Comparison of ENCODE assay signal across 23 cellular contexts in genomic region chr9:21348430-21348829, GRCh38. TPM values are rescaled to one million over a fixed set of nuclear protein-coding genes. Genes with fewer than 3 reads are reported as not detected.
A peak's percentile ranks its signal among the peaks of the same experiment; 100 is the strongest.
DNase-seq lines count a peak whose midpoint lies in the region; ATAC-seq, FAIRE-seq and TF ChIP-seq lines count a peak whose summit lies in the region.
"Had no signal": no experiment of that assay in that cellular context is flagged by ENCODE, and none has a peak within 500 bp of the region (broad histone marks: within the 10 kb centered on the region; RNA-seq: fewer than 3 reads in every experiment).

No MANE protein-coding gene starts in this region.

- no peaks in the 10 kb centered on the region for H3K9me1 ChIP-seq in keratinocyte (ENCODE audit: control insufficient read depth, extremely low read depth, insufficient read depth, low read length)

- no peak overlapping the region for H3K9ac ChIP-seq in keratinocyte (ENCODE audit: control insufficient read depth, extremely low read depth, insufficient read depth, low read length)
- H3K9ac ChIP-seq: BLaER1 had no signal

- H3K27ac Mint-ChIP-seq in activated CD8-positive, alpha-beta T cell treated with anti-CD3 and anti-CD28 coated beads for 36 hours, result no peak overlapping the region
- H3K27ac Mint-ChIP-seq: CD4-positive, alpha-beta T cell; CD8-positive, alpha-beta T cell had no signal

- POLR2A ChIA-PET in activated CD8-positive, alpha-beta T cell treated with anti-CD3 and anti-CD28 coated beads for 36 hours (lab: Charles Lee), result no interaction called here

- intact Hi-C loops in activated CD8-positive, alpha-beta T cell treated with anti-CD3 and anti-CD28 coated beads for 36 hours (cut with micrococcal nuclease), result no loop called here

- no peak overlapping the region for H2AFZ ChIP-seq in keratinocyte (ENCODE audit: control insufficient read depth, low read length)

- dilution Hi-C loops in keratinocyte (cut with MboI; ENCODE audit: extremely low pct_ligation_motif_present, low sequenced_read_pairs), result no loop called here

- H3K27me3 ChIP-seq in keratinocyte (ENCODE audit: control insufficient read depth, extremely low read depth, insufficient read depth, low read length), result peaks cover 11% of the 10 kb centered on the region
- H3K27me3 ChIP-seq: BE2C, BLaER1 had no signal

- peak; percentile 67 for FAIRE-seq in keratinocyte (lab: Jason Lieb, UNC)
- FAIRE-seq: A204.1, D721Med, G401.6, GM12892, GM18507 had no signal

- peak; percentile 75 for ATAC-seq in HG02981 (IDR thresholded peaks at IDR 0.05; ENCODE audit: unreplicated experiment)
- no peak for ATAC-seq in activated CD8-positive, alpha-beta T cell treated with anti-CD3 and anti-CD28 coated beads for 36 hours
- ATAC-seq: CD8-positive, alpha-beta T cell had no signal

- TF ChIP-seq CTCF in keratinocyte (optimal IDR thresholded peaks at IDR 0.05 in 1 of 3, IDR thresholded peaks at IDR 0.05 in 1 of 3, conservative IDR thresholded peaks at IDR 0.05 in 1 of 3; ENCODE audit: extremely low read depth in 1 of 3, insufficient read depth in 2 of 3, low read length in 3 of 3), result no peak
- no peak for TF ChIP-seq CTCF in activated CD8-positive, alpha-beta T cell treated with anti-CD3 and anti-CD28 coated beads for 36 hours (IDR thresholded peaks at IDR 0.05)

- no peaks in the 10 kb centered on the region for H3K4me1 ChIP-seq in keratinocyte (ENCODE audit: control insufficient read depth, extremely low read depth, insufficient read depth, low read length)
- H3K4me1 ChIP-seq: BE2C, Caco-2 had no signal

- H3K27me3 Mint-ChIP-seq in activated CD8-positive, alpha-beta T cell treated with anti-CD3 and anti-CD28 coated beads for 36 hours, result peaks cover 31% of the 10 kb centered on the region

- CTCF ChIA-PET in activated CD8-positive, alpha-beta T cell treated with anti-CD3 and anti-CD28 coated beads for 36 hours (lab: Charles Lee), result no interaction called here

- no peak overlapping the region for H3K27ac ChIP-seq in keratinocyte (ENCODE audit: control insufficient read depth, insufficient read depth, low read length)
- H3K27ac ChIP-seq: BLaER1, C4-2B had no signal

- no peaks in the 10 kb centered on the region for H3K9me3 Mint-ChIP-seq in activated CD8-positive, alpha-beta T cell treated with anti-CD3 and anti-CD28 coated beads for 36 hours
- H3K9me3 Mint-ChIP-seq: CD8-positive, alpha-beta T cell had no signal

- no peaks in the 10 kb centered on the region for H3K36me3 Mint-ChIP-seq in activated CD8-positive, alpha-beta T cell treated with anti-CD3 and anti-CD28 coated beads for 36 hours (ENCODE audit: low read depth)
- H3K36me3 Mint-ChIP-seq: CD8-positive, alpha-beta T cell had no signal

- no peaks in the 10 kb centered on the region for H3K36me3 ChIP-seq in keratinocyte (ENCODE audit: control insufficient read depth in 2 of 2, extremely low read depth in 1 of 2, insufficient read depth in 2 of 2, low read length in 2 of 2)
- H3K36me3 ChIP-seq: BE2C, BLaER1 had no signal

- H3K79me2 ChIP-seq in keratinocyte (ENCODE audit: control insufficient read depth, insufficient read depth, low read length), result no peaks in the 10 kb centered on the region

- no peaks in the 10 kb centered on the region for H4K20me1 ChIP-seq in keratinocyte (ENCODE audit: control insufficient read depth, extremely low read depth, insufficient read depth, low read length)
- H4K20me1 ChIP-seq: BLaER1 had no signal

- H3K4me1 Mint-ChIP-seq in activated CD8-positive, alpha-beta T cell treated with anti-CD3 and anti-CD28 coated beads for 36 hours (ENCODE audit: low read depth), result no peaks in the 10 kb centered on the region

- no peak overlapping the region for H3K4me2 ChIP-seq in keratinocyte (ENCODE audit: control insufficient read depth, extremely low read depth, insufficient read depth, low read depth, low read length)
- H3K4me2 ChIP-seq: BLaER1 had no signal

- H3K9me3 ChIP-seq in keratinocyte (ENCODE audit: control insufficient read depth, low read depth, low read length), result no peaks in the 10 kb centered on the region
- H3K9me3 ChIP-seq: BE2C, Caco-2 had no signal

- H3K4me3 ChIP-seq in keratinocyte (ENCODE audit: control insufficient read depth in 2 of 3, extremely low read depth in 1 of 3, insufficient read depth in 2 of 3, low read depth in 1 of 3, low read length in 3 of 3), result no peak overlapping the region
- H3K4me3 ChIP-seq: BLaER1 had no signal

- H3K4me3 Mint-ChIP-seq in activated CD8-positive, alpha-beta T cell treated with anti-CD3 and anti-CD28 coated beads for 36 hours, result no peak overlapping the region
- H3K4me3 Mint-ChIP-seq: CD4-positive, alpha-beta T cell; CD8-positive, alpha-beta T cell had no signal

- DNase-seq in keratinocyte (ENCODE audit: low read depth, low spot score) (no peak), C1 segment of cervical spinal cord (lab: John Stamatoyannopoulos, UW) (no peak)
- no peak for DNase-seq in activated CD8-positive, alpha-beta T cell treated with anti-CD3 and anti-CD28 coated beads for 36 hours
- DNase-seq in activated CD4-positive, CD25-positive, alpha-beta regulatory T cell (lab: John Stamatoyannopoulos, UW), result no peak
- DNase-seq: 8988T; ACHN; BE2C; Caco-2; Calu3; CD4-positive, alpha-beta T cell; CD8-positive, alpha-beta T cell; DMS79 treated with DMSO at 0.1 percent for 48 hours; GF-D8 had no signal

RNA-seq across cellular contexts. Expression of gene IFNA6, which starts 2.3 kb away (rescaled TPM):
- not detected in 3 replicates for polyA plus RNA-seq in keratinocyte
- not detected for polyA plus RNA-seq in keratinocyte (2011; ENCODE audit: low read depth)
- polyA plus RNA-seq in keratinocyte (2011; cell fraction: cytosol; rRNA removed), result not detected in 2 replicates
- not detected in 2 replicates for polyA plus RNA-seq in keratinocyte (2011; cell fraction: nucleus; rRNA removed)
- polyA plus RNA-seq in keratinocyte (2012; ENCODE audit: low replicate concordance), result not detected in 2 replicates
- polyA minus RNA-seq in keratinocyte, result not detected in 3 replicates
- polyA minus RNA-seq in keratinocyte (2011; cell fraction: cytosol; rRNA and poly(A)+ RNA removed), result not detected
- polyA minus RNA-seq in keratinocyte (2011; cell fraction: nucleus; rRNA and poly(A)+ RNA removed), result not detected in 2 replicates
- not detected for total RNA-seq in activated CD8-positive, alpha-beta T cell treated with anti-CD3 and anti-CD28 coated beads for 36 hours
- total RNA-seq: A673; Caco-2; Calu3; CD4-positive, alpha-beta T cell; CD8-positive, alpha-beta T cell had no signal
- polyA plus RNA-seq: AG04450 had no signal

RNA-seq across cellular contexts. Expression of gene KLHL9, which starts 13.2 kb away (rescaled TPM):
- polyA plus RNA-seq in keratinocyte, result 13.5 to 18.7 TPM (median 16.8 TPM) in 3 replicates
- 3.7 TPM for polyA plus RNA-seq in keratinocyte (2011; ENCODE audit: low read depth)
- polyA plus RNA-seq in keratinocyte (2011; cell fraction: cytosol; rRNA removed), result 6.7 and 13.9 TPM in 2 replicates
- polyA plus RNA-seq in keratinocyte (2011; cell fraction: nucleus; rRNA removed), result 17.1 and 20.9 TPM in 2 replicates
- polyA plus RNA-seq in keratinocyte (2012; ENCODE audit: low replicate concordance), result 8.3 and 13.6 TPM in 2 replicates
- 6.3 to 28.8 TPM (median 22.0 TPM) in 3 replicates for polyA minus RNA-seq in keratinocyte
- polyA minus RNA-seq in keratinocyte (2011; cell fraction: cytosol; rRNA and poly(A)+ RNA removed), result 14.0 TPM
- polyA minus RNA-seq in keratinocyte (2011; cell fraction: nucleus; rRNA and poly(A)+ RNA removed), result 21.1 and 39.9 TPM in 2 replicates
- total RNA-seq in activated CD8-positive, alpha-beta T cell treated with anti-CD3 and anti-CD28 coated beads for 36 hours, result 10 to 100 TPM; 15.6 to 15.8 TPM

RNA-seq across cellular contexts. Expression of gene IFNA13, which starts 19.4 kb away (rescaled TPM):
- not detected in 3 replicates for polyA plus RNA-seq in keratinocyte
- polyA plus RNA-seq in keratinocyte (2011; ENCODE audit: low read depth), result not detected
- polyA plus RNA-seq in keratinocyte (2011; cell fraction: cytosol; rRNA removed), result not detected in 2 replicates
- not detected in 2 replicates for polyA plus RNA-seq in keratinocyte (2011; cell fraction: nucleus; rRNA removed)
- polyA plus RNA-seq in keratinocyte (2012; ENCODE audit: low replicate concordance), result not detected in 2 replicates
- polyA minus RNA-seq in keratinocyte, result not detected in 3 replicates
- not detected for polyA minus RNA-seq in keratinocyte (2011; cell fraction: cytosol; rRNA and poly(A)+ RNA removed)
- polyA minus RNA-seq in keratinocyte (2011; cell fraction: nucleus; rRNA and poly(A)+ RNA removed), result not detected in 2 replicates
- total RNA-seq in activated CD8-positive, alpha-beta T cell treated with anti-CD3 and anti-CD28 coated beads for 36 hours, result not detected
- total RNA-seq: A673; Caco-2; Calu3; CD4-positive, alpha-beta T cell; CD8-positive, alpha-beta T cell had no signal
- polyA plus RNA-seq: AG04450 had no signal

RNA-seq across cellular contexts. Expression of gene IFNA2, which starts 36.8 kb away (rescaled TPM):
- polyA plus RNA-seq in keratinocyte, result not detected in 3 replicates
- not detected for polyA plus RNA-seq in keratinocyte (2011; ENCODE audit: low read depth)
- polyA plus RNA-seq in keratinocyte (2011; cell fraction: cytosol; rRNA removed), result not detected in 2 replicates
- polyA plus RNA-seq in keratinocyte (2011; cell fraction: nucleus; rRNA removed), result not detected in 2 replicates
- polyA plus RNA-seq in keratinocyte (2012; ENCODE audit: low replicate concordance), result not detected in 2 replicates
- polyA minus RNA-seq in keratinocyte, result not detected in 3 replicates
- not detected for polyA minus RNA-seq in keratinocyte (2011; cell fraction: cytosol; rRNA and poly(A)+ RNA removed)
- polyA minus RNA-seq in keratinocyte (2011; cell fraction: nucleus; rRNA and poly(A)+ RNA removed), result not detected in 2 replicates
- not detected for total RNA-seq in activated CD8-positive, alpha-beta T cell treated with anti-CD3 and anti-CD28 coated beads for 36 hours
- total RNA-seq: A673; Caco-2; Calu3; CD4-positive, alpha-beta T cell; CD8-positive, alpha-beta T cell had no signal
- polyA plus RNA-seq: AG04450 had no signal

RNA-seq across cellular contexts. Expression of gene IFNA5, which starts 43.3 kb away (rescaled TPM):
- not detected in 3 replicates for polyA plus RNA-seq in keratinocyte
- not detected for polyA plus RNA-seq in keratinocyte (2011; ENCODE audit: low read depth)
- polyA plus RNA-seq in keratinocyte (2011; cell fraction: cytosol; rRNA removed), result not detected in 2 replicates
- polyA plus RNA-seq in keratinocyte (2011; cell fraction: nucleus; rRNA removed), result not detected in 2 replicates
- not detected in 2 replicates for polyA plus RNA-seq in keratinocyte (2012; ENCODE audit: low replicate concordance)
- polyA minus RNA-seq in keratinocyte, result not detected in 3 replicates
- not detected for polyA minus RNA-seq in keratinocyte (2011; cell fraction: cytosol; rRNA and poly(A)+ RNA removed)
- polyA minus RNA-seq in keratinocyte (2011; cell fraction: nucleus; rRNA and poly(A)+ RNA removed), result not detected in 2 replicates
- total RNA-seq in activated CD8-positive, alpha-beta T cell treated with anti-CD3 and anti-CD28 coated beads for 36 hours, result not detected
- total RNA-seq: A673; Caco-2; Calu3; CD4-positive, alpha-beta T cell; CD8-positive, alpha-beta T cell had no signal
- polyA plus RNA-seq: AG04450 had no signal
